Comparison of ENCODE assay signal across 1 cellular context in genomic region chr20:25081730-25082497, GRCh38.
TF ChIP-seq lines count a peak whose summit lies in the region.

Gene VSX1 (minus strand): TSS chr20:25082141. CDS start chr20:25082096, 45 bp downstream.

TF ChIP-seq in A549, 52 proteins besides CTCF, POLR2A, EP300 and RAD21 (continued from another document):
- no peak for TF ChIP-seq ATOH8 (CRISPR knock-in tag; IDR thresholded peaks at IDR 0.05; ENCODE audit: low read depth)
